Comparison of ENCODE assay signal across 1 cellular context in genomic region chr19:50358483-50359431, GRCh38.
TF ChIP-seq lines count a peak whose summit lies in the region.

No MANE protein-coding gene starts in this region.

TF ChIP-seq in K562, 482 proteins besides CTCF, POLR2A, EP300 and RAD21 (continued from another document and continues in another):
- TF ChIP-seq TFAP4 (CRISPR knock-in tag; IDR thresholded peaks at IDR 0.05; ENCODE audit: borderline replicate concordance): peak; percentile 23
- TF ChIP-seq HDAC8 (tag; IDR thresholded peaks at IDR 0.05): 0 out of 2 replicates have a peak, but pooled peaks have one; percentile 67
- peak; percentile 96; the same call in 1 of the 2 replicates for TF ChIP-seq KAT7 (CRISPR knock-in tag; IDR thresholded peaks at IDR 0.05; ENCODE audit: borderline replicate concordance)
- TF ChIP-seq ATF2 (CRISPR knock-in tag; IDR thresholded peaks at IDR 0.05): peak; percentile 95; the same call in 1 of the 2 replicates
- TF ChIP-seq NUFIP1 (IDR thresholded peaks at IDR 0.05; ENCODE audit: partially characterized antibody): no peak
- 0 out of 2 replicates have a peak, but pooled peaks have one; percentile 37 for TF ChIP-seq ETV5 (CRISPR knock-in tag; IDR thresholded peaks at IDR 0.05; ENCODE audit: low read depth)
- no peak for TF ChIP-seq NONO (IDR thresholded peaks at IDR 0.05; ENCODE audit: low read depth in 2 of 2, low read length in 1 of 2)
- TF ChIP-seq ZNF134 (CRISPR knock-in tag; conservative IDR thresholded peaks at IDR 0.05): 0 out of 2 replicates have a peak, but pooled peaks have one; percentile 22
- peak; percentile 70 for TF ChIP-seq DPF2 (IDR thresholded peaks at IDR 0.05)
- peak; percentile 99 for TF ChIP-seq ZBTB12 (CRISPR knock-in tag; IDR thresholded peaks at IDR 0.05)
- no peak for TF ChIP-seq CHD7 (IDR thresholded peaks at IDR 0.05; ENCODE audit: low read depth, low read length)
- TF ChIP-seq POLR2AphosphoS2 (IDR thresholded peaks at IDR 0.05; ENCODE audit: low read length): peak; percentile 28; the same call in 1 of the 2 replicates
- peak; percentile 71; the same call in 1 of the 2 replicates for TF ChIP-seq TRIM28 (IDR thresholded peaks at IDR 0.05)
- no peak; the same call in 1 of the 2 replicates for TF ChIP-seq ZNF347 (CRISPR knock-in tag; IDR thresholded peaks at IDR 0.05; ENCODE audit: low read depth)
- no peak for TF ChIP-seq ZNF398 (CRISPR knock-in tag; IDR thresholded peaks at IDR 0.05)
- TF ChIP-seq GABPA (tag; conservative IDR thresholded peaks at IDR 0.05; ENCODE audit: low read depth): 0 out of 2 replicates have a peak, but pooled peaks have one; percentile 37
- peak; percentile 100 for TF ChIP-seq CREM (IDR thresholded peaks at IDR 0.05; ENCODE audit: low read depth)
- TF ChIP-seq CEBPZ (IDR thresholded peaks at IDR 0.05; ENCODE audit: borderline replicate concordance, low read depth, low read length): no peak
- peak; percentile 72; the same call in 1 of the 2 replicates for TF ChIP-seq FOXP1 (CRISPR knock-in tag; IDR thresholded peaks at IDR 0.05)
- peak; percentile 70; the same call in 1 of the 2 replicates for TF ChIP-seq KAT8 (IDR thresholded peaks at IDR 0.05; ENCODE audit: low read depth)
- TF ChIP-seq TAL1 (IDR thresholded peaks at IDR 0.05): no peak; the same call in 1 of the 2 replicates
- peak; percentile 91 for TF ChIP-seq CEBPB (tag; IDR thresholded peaks at IDR 0.05)
- TF ChIP-seq NR1H2 (CRISPR knock-in tag; IDR thresholded peaks at IDR 0.05): no peak
- peak; percentile 79 for TF ChIP-seq GABPB1 (CRISPR knock-in tag; IDR thresholded peaks at IDR 0.05)
- TF ChIP-seq KDM2B (CRISPR knock-in tag; IDR thresholded peaks at IDR 0.05): peak; percentile 45; the same call in 1 of the 2 replicates
- TF ChIP-seq MYC (IDR thresholded peaks at IDR 0.05; ENCODE audit: low read depth, low read length): peak; percentile 61
- TF ChIP-seq MYC (CRISPR knock-in tag; IDR thresholded peaks at IDR 0.05; ENCODE audit: borderline replicate concordance, low read depth): peak; percentile 80; the same call in 1 of the 2 replicates
- TF ChIP-seq MTA3 (IDR thresholded peaks at IDR 0.05; ENCODE audit: borderline replicate concordance): peak; percentile 100
- TF ChIP-seq TEAD4 (IDR thresholded peaks at IDR 0.05; ENCODE audit: low read length): peak; percentile 51
- TF ChIP-seq TEAD4 (CRISPR knock-in tag; IDR thresholded peaks at IDR 0.05; ENCODE audit: borderline replicate concordance): no peak
- no peak for TF ChIP-seq POU5F1 (IDR thresholded peaks at IDR 0.05; ENCODE audit: borderline replicate concordance, low read depth, low read length, partially characterized antibody)
- TF ChIP-seq NCOA1 (IDR thresholded peaks at IDR 0.05; ENCODE audit: low read depth): peak; percentile 99
- peak; percentile 99 for TF ChIP-seq TARDBP (IDR thresholded peaks at IDR 0.05)
- TF ChIP-seq CXXC5 (CRISPR knock-in tag; IDR thresholded peaks at IDR 0.05): peak; percentile 57; the same call in 1 of the 2 replicates
- TF ChIP-seq BCOR (IDR thresholded peaks at IDR 0.05): peak; percentile 63; the same call in 1 of the 2 replicates
- TF ChIP-seq JUND (IDR thresholded peaks at IDR 0.05; ENCODE audit: borderline replicate concordance, low read depth, low read length): peak; percentile 97
- TF ChIP-seq JUND (tag; IDR thresholded peaks at IDR 0.05; ENCODE audit: borderline replicate concordance, low read depth, low read length): peak; percentile 99
- TF ChIP-seq RBFOX2 (IDR thresholded peaks at IDR 0.05; ENCODE audit: low read depth, low read length): peak; percentile 91
- peak; percentile 45 to 62; a peak in 3 of 4 replicates for TF ChIP-seq TRIM24 (IDR thresholded peaks at IDR 0.05)
- peak; percentile 90; the same call in 1 of the 2 replicates for TF ChIP-seq OTX1 (CRISPR knock-in tag; IDR thresholded peaks at IDR 0.05)
- TF ChIP-seq ZFX (CRISPR knock-in tag; IDR thresholded peaks at IDR 0.05): peak; percentile 91
- TF ChIP-seq POLR2AphosphoS5 (IDR thresholded peaks at IDR 0.05; ENCODE audit: control insufficient read depth, insufficient read depth, low read depth, low read length): peak; percentile 81
- peak; percentile 57; the same call in 1 of the 2 replicates for TF ChIP-seq ZNF583 (CRISPR knock-in tag; IDR thresholded peaks at IDR 0.05)
- TF ChIP-seq ZC3H11A (IDR thresholded peaks at IDR 0.05; ENCODE audit: low read depth, low read length): 0 out of 2 replicates have a peak, but pooled peaks have one; percentile 40
- peak; percentile 93 for TF ChIP-seq ZBTB7A (IDR thresholded peaks at IDR 0.05; ENCODE audit: borderline replicate concordance, control insufficient read depth, low read depth, low read length)
- TF ChIP-seq HDAC2 (IDR thresholded peaks at IDR 0.05): peak; percentile 69
- 0 out of 2 replicates have a peak, but pooled peaks have one; percentile 20 for TF ChIP-seq EGR1 (conservative IDR thresholded peaks at IDR 0.05)
